Comparison of ENCODE assay signal across 9 cellular contexts in the genomic region with DNA sequence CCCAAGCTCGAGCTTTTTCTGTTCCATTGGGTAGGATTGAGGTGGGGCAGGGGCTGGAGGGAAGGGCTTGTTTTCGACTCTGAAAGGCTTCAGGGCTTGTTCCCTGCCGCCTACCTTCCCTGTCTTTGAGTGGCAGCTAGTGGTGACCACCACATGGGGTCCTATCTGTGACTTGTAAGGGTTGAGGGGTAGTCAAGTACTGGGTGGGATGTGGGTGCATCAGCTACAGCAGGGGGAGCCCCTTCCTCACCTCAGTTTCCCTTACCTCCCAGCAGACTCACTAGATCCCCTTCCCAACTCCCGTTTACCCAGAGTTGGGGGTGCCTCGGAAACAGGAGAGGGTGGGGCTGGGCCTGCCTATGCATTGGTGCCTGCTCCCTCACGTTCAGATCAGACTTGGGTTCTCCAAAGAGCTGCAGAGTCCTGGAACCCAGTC. TPM values are rescaled to one million over a fixed set of nuclear protein-coding genes. Genes with fewer than 3 reads are reported as not detected.
A peak's percentile ranks its signal among the peaks of the same experiment; 100 is the strongest.
DNase-seq lines count a peak whose midpoint lies in the region; TF ChIP-seq lines count a peak whose summit lies in the region.
"Had no signal": no experiment of that assay in that cellular context is flagged by ENCODE, and none has a peak within 500 bp of the region (broad histone marks: within the 10 kb centered on the region; RNA-seq: fewer than 3 reads in every experiment).

No MANE protein-coding gene starts in this region.

- no peak overlapping the region for H4K8ac ChIP-seq in neuronal stem cell (ENCODE audit: low read depth, low read length)

- H2BK12ac ChIP-seq in neuronal stem cell (ENCODE audit: low read length): no peak overlapping the region

- peak overlapping the region; percentile 90 for H2BK120ac ChIP-seq in neuronal stem cell (ENCODE audit: low read depth, low read length)

- H3K27ac Mint-ChIP-seq in Calu3 (ENCODE audit: unreplicated experiment): no peak overlapping the region

- H3K4me1 Mint-ChIP-seq in Calu3 (ENCODE audit: low read depth, unreplicated experiment): peaks cover 16% of the 10 kb centered on the region

- H3K4me3 ChIP-seq in ectodermal cell (ENCODE audit: insufficient read depth, low read depth, low read length) (peak overlapping the region; percentile 34), neuronal stem cell (ENCODE audit: low read length in 2 of 2) (no peak overlapping the region)

- no TSS peak for BruUV-seq in Calu3 (replicated peaks; lab: Mats Ljungman, UMichigan)

- no peak for DNase-seq in Calu3
- DNase-seq in neuronal stem cell (ENCODE audit: low spot score): no peak
- DNase-seq in T1000 (lab: John Stamatoyannopoulos, UW): no peak
- DNase-seq in NCI-H1105 (lab: John Stamatoyannopoulos, UW): no peak
- DNase-seq in glomerular visceral epithelial cell (ENCODE audit: extremely low spot score): no peak
- DNase-seq: activated CD4-positive, CD25-positive, alpha-beta regulatory T cell treated with anti-CD3 and anti-CD28 coated beads, Interleukin-2, amount 50 U/mL, for 72 hours had no signal

- peak overlapping the region; percentile 84 for H3K4me2 ChIP-seq in neuronal stem cell (ENCODE audit: insufficient read depth, low read length, poor library complexity, severe bottlenecking)

- H3K36me3 Mint-ChIP-seq in Calu3 (ENCODE audit: insufficient read depth, unreplicated experiment): no peaks in the 10 kb centered on the region

- H3K18ac ChIP-seq in neuronal stem cell (ENCODE audit: low read length): peak overlapping the region; percentile 88

- H3K27ac ChIP-seq in KOPT-K1 (ENCODE audit: low read depth, low read length, poor library complexity, severe bottlenecking): peak overlapping the region; percentile 83
- no peak overlapping the region for H3K27ac ChIP-seq in ectodermal cell (ENCODE audit: insufficient read depth, low read depth, low read length, poor library complexity, severe bottlenecking)
- H3K27ac ChIP-seq in neuronal stem cell (replicated peaks; ENCODE audit: low read length): no peak overlapping the region

- WGBS in ectodermal cell, 2 experiments: 24 to 30% methylated on average over 6 of the region's 6 CpGs
- WGBS in neuronal stem cell (ENCODE audit: extremely low coverage in 2 of 2, insufficient read length in 2 of 2, insufficient replicate concordance in 1 of 2), 2 donors: no CpG with 5 or more reads among the region's 6 CpGs

- peak overlapping the region; percentile 21 for H3K4me3 Mint-ChIP-seq in Calu3 (ENCODE audit: low read depth, unreplicated experiment)

- no peak overlapping the region for H4K91ac ChIP-seq in neuronal stem cell (ENCODE audit: low read depth, low read length, poor library complexity)

- no peak overlapping the region for H3K9ac ChIP-seq in neuronal stem cell (ENCODE audit: low read depth, low read length, poor library complexity)

- no peak for TF ChIP-seq CTCF in Calu3 (IDR thresholded peaks at IDR 0.05; ENCODE audit: unreplicated experiment)

- H3K27me3 Mint-ChIP-seq in Calu3 (ENCODE audit: unreplicated experiment): peaks cover 45% of the 10 kb centered on the region

- peak overlapping the region; percentile 62 for H2BK5ac ChIP-seq in neuronal stem cell (ENCODE audit: low read length)

- H3K27me3 ChIP-seq in ectodermal cell (ENCODE audit: control insufficient read depth, insufficient read depth, low read length, poor library complexity, severe bottlenecking) (peaks cover 54% of the 10 kb centered on the region), neuronal stem cell (ENCODE audit: control insufficient read depth in 3 of 3, insufficient read depth in 3 of 3, low read depth in 1 of 3, low read length in 3 of 3) (peaks cover 10 to 74% (median 54%) of the 10 kb centered on the region in 3 experiments)

- no peak overlapping the region for H3K4ac ChIP-seq in neuronal stem cell (ENCODE audit: low read length)

- intact Hi-C loops in Calu3 (cut with micrococcal nuclease; ENCODE audit: unreplicated experiment): no loop called here

- no peaks in the 10 kb centered on the region for H3K9me3 ChIP-seq in KOPT-K1 (ENCODE audit: insufficient read depth, low read length, poor library complexity, severe bottlenecking)
- H3K9me3 ChIP-seq in ectodermal cell (ENCODE audit: control insufficient read depth, low read length): no peaks in the 10 kb centered on the region
- H3K9me3 ChIP-seq in neuronal stem cell (replicated peaks in 1 of 2; ENCODE audit: control insufficient read depth in 2 of 2, insufficient read depth in 1 of 2, low read depth in 1 of 2, low read length in 2 of 2): peaks cover 0 to 2% of the 10 kb centered on the region in 2 donors
- H3K9me3 ChIP-seq: HAP-1 had no signal

- peak overlapping the region; percentile 92 for H3K23ac ChIP-seq in neuronal stem cell (ENCODE audit: low read depth, low read length, poor library complexity)

- peaks cover 45% of the 10 kb centered on the region for H3K4me1 ChIP-seq in ectodermal cell (ENCODE audit: control insufficient read depth, insufficient read depth, low read length)
- H3K4me1 ChIP-seq in neuronal stem cell (ENCODE audit: control insufficient read depth in 2 of 2, insufficient read depth in 1 of 2, low read depth in 1 of 2, low read length in 2 of 2): peaks cover 19 to 36% of the 10 kb centered on the region in 2 donors

- no peaks in the 10 kb centered on the region for H3K79me1 ChIP-seq in neuronal stem cell (ENCODE audit: low read depth, low read length)

- CTCF ChIA-PET in Calu3 (lab: Charles Lee): interaction anchor here (0.6 to 0.7 kb wide), 2 partner anchors 40 to 44 kb away, joined by 4 read pairs; no protein-coding TSS in a partner anchor

- H3K9me3 Mint-ChIP-seq in Calu3 (ENCODE audit: low read depth, unreplicated experiment): no peaks in the 10 kb centered on the region

- H3K36me3 ChIP-seq in KOPT-K1 (ENCODE audit: insufficient read depth, low read length) (peaks cover 8% of the 10 kb centered on the region; the same call in 1 of the 2 replicates), ectodermal cell (ENCODE audit: control insufficient read depth, insufficient read depth, low read length) (no peaks in the 10 kb centered on the region), neuronal stem cell (replicated peaks in 1 of 2; ENCODE audit: control insufficient read depth in 2 of 2, insufficient read depth in 2 of 2, low read length in 2 of 2) (no peaks in the 10 kb centered on the region)
- H3K36me3 ChIP-seq: HAP-1 had no signal

- H3K14ac ChIP-seq in neuronal stem cell (ENCODE audit: low read length): no peak overlapping the region

- peak overlapping the region; percentile 81 for H2BK15ac ChIP-seq in neuronal stem cell (ENCODE audit: low read length)

- peak overlapping the region; percentile 88 for H2AK5ac ChIP-seq in neuronal stem cell (ENCODE audit: low read depth, low read length)

- peak overlapping the region; percentile 59 for H2AFZ ChIP-seq in neuronal stem cell (ENCODE audit: low read length)

RNA-seq across cellular contexts. Expression of a gene that starts 5.9 kb away (rescaled TPM):
- 0.47 and 1.0 TPM in 2 replicates for total RNA-seq in Calu3 (2022)
- 1.5 TPM for polyA plus RNA-seq in ectodermal cell (2013, experiment 1 of 4)
- 1.5 TPM for polyA plus RNA-seq in ectodermal cell (2013, experiment 2 of 4)
- 2.1 TPM for polyA plus RNA-seq in ectodermal cell (2013, experiment 3 of 4)
- polyA plus RNA-seq in ectodermal cell (2013, experiment 4 of 4): 2.6 TPM
- polyA plus RNA-seq in neuronal stem cell (2013, experiment 1 of 2): 3.4 TPM
- polyA plus RNA-seq in neuronal stem cell (2013, experiment 2 of 2): 3.1 TPM
